In genomic region chr3:64685800-64686445, GRCh38 we compare ENCODE assay signal across 9 cellular contexts. TPM values are rescaled to one million over a fixed set of nuclear protein-coding genes. Genes with fewer than 3 reads are reported as not detected.
A peak's percentile ranks its signal among the peaks of the same experiment; 100 is the strongest.
DNase-seq lines count a peak whose midpoint lies in the region; ATAC-seq, FAIRE-seq and TF ChIP-seq lines count a peak whose summit lies in the region.
"Had no signal": no experiment of that assay in that cellular context is flagged by ENCODE, and none has a peak within 500 bp of the region (broad histone marks: within the 10 kb centered on the region; RNA-seq: fewer than 3 reads in every experiment).

No MANE protein-coding gene starts in this region.

- FAIRE-seq in kidney (lab: Jason Lieb, UNC), result peak; percentile 83

- no peak for ATAC-seq in HG03521 (IDR thresholded peaks at IDR 0.05; ENCODE audit: unreplicated experiment)
- no peak for ATAC-seq in stimulated activated memory B cell treated with anti-CD40 and anti-IgM and Interleukin-4, amounts not matched to agents 10 μg/mL and 1 μg/mL and 100 μg/mL, for 72 hours

- peaks cover 51% of the 10 kb centered on the region for H3K27me3 Mint-ChIP-seq in activated T-helper 2 cell treated with anti-CD3 and anti-CD28 coated beads, Interferon-gamma antibody, Interleukin-2, Interleukin-4, amounts not matched to agents 10 μg/mL and 5 μg/mL and 100 μg/mL, durations not matched to agents 14 hours and 24 hours and 36 hours (ENCODE audit: low read depth)
- H3K27me3 Mint-ChIP-seq in stimulated activated memory B cell treated with anti-CD40 and anti-IgM and Interleukin-4, amounts not matched to agents 10 μg/mL and 1 μg/mL and 100 μg/mL, for 72 hours, result peaks cover 51% of the 10 kb centered on the region

- H3K9me3 ChIP-seq in kidney (ENCODE audit: control insufficient read depth in 1 of 2, low read length in 2 of 2) (no peaks in the 10 kb centered on the region), smooth muscle cell (replicated peaks; ENCODE audit: low read depth) (no peaks in the 10 kb centered on the region)

- H4K20me1 ChIP-seq in smooth muscle cell (ENCODE audit: low read depth), result peaks cover 24% of the 10 kb centered on the region

- peak overlapping the region; percentile 94 to 96 for H3K27ac ChIP-seq in coronary artery
- peak overlapping the region; percentile 98 to 99 for H3K27ac ChIP-seq in kidney (ENCODE audit: low read depth in 2 of 2, low read length in 2 of 2)
- peak overlapping the region; percentile 95 for H3K27ac ChIP-seq in smooth muscle cell (ENCODE audit: low read depth)

- H3K4me1 ChIP-seq in kidney (ENCODE audit: control insufficient read depth in 1 of 2, insufficient read depth in 1 of 2, low read depth in 1 of 2, low read length in 2 of 2) (peaks cover 7 to 16% of the 10 kb centered on the region in 2 donors), smooth muscle cell (ENCODE audit: low read depth) (peaks cover 21% of the 10 kb centered on the region)

- H3K4me3 Mint-ChIP-seq in activated T-helper 2 cell treated with anti-CD3 and anti-CD28 coated beads, Interferon-gamma antibody, Interleukin-2, Interleukin-4, amounts not matched to agents 10 μg/mL and 5 μg/mL and 100 μg/mL, durations not matched to agents 14 hours and 24 hours and 36 hours (ENCODE audit: low read depth), result no peak overlapping the region
- no peak overlapping the region for H3K4me3 Mint-ChIP-seq in stimulated activated memory B cell treated with anti-CD40 and anti-IgM and Interleukin-4, amounts not matched to agents 10 μg/mL and 1 μg/mL and 100 μg/mL, for 72 hours

- 2% methylated on average over 42 of the region's 42 CpGs for WGBS in smooth muscle cell (ENCODE audit: low lambda C conversion rate)

- H3K4me3 ChIP-seq in GM06990 (replicated peaks; ENCODE audit: low read depth, low read length) (no peak overlapping the region), coronary artery (peak overlapping the region; percentile 77), kidney (ENCODE audit: low read length in 2 of 2) (peak overlapping the region; percentile 97), smooth muscle cell (peak overlapping the region; percentile 72)

- H3K27me3 ChIP-seq in GM06990 (replicated peaks; ENCODE audit: control insufficient read depth, insufficient read depth, low read length) (no peaks in the 10 kb centered on the region; the same call in 1 of the 2 replicates), smooth muscle cell (ENCODE audit: low read depth) (no peaks in the 10 kb centered on the region)

- peak; percentile 15 for DNase-seq in GM06990 (ENCODE audit: extremely low read depth, insufficient read length)
- DNase-seq in NCI-H2227 (lab: John Stamatoyannopoulos, UW; ENCODE audit: unreplicated experiment), result peak; percentile 44
- peak; percentile 97 for DNase-seq in coronary artery (ENCODE audit: low spot score)
- peak; percentile 98 for DNase-seq in kidney
- DNase-seq in smooth muscle cell (lab: John Stamatoyannopoulos, UW; ENCODE audit: unreplicated experiment), result peak; percentile 93
- DNase-seq in activated T-helper 2 cell treated with anti-CD3 and anti-CD28 coated beads, Interferon-gamma antibody, Interleukin-2, Interleukin-4, amounts not matched to agents 10 μg/mL and 5 μg/mL and 100 μg/mL, durations not matched to agents 14 hours and 24 hours and 36 hours (ENCODE audit: low spot score), result no peak

- H3F3A ChIP-seq in smooth muscle cell (ENCODE audit: low read depth), result peaks cover 8% of the 10 kb centered on the region

- H3K9ac ChIP-seq in kidney (ENCODE audit: low read length in 2 of 2), result peak overlapping the region; percentile 99 to 100
- peak overlapping the region; percentile 74 for H3K9ac ChIP-seq in smooth muscle cell (ENCODE audit: low read depth)

- no peak overlapping the region for H3K27ac Mint-ChIP-seq in activated T-helper 2 cell treated with anti-CD3 and anti-CD28 coated beads, Interferon-gamma antibody, Interleukin-2, Interleukin-4, amounts not matched to agents 10 μg/mL and 5 μg/mL and 100 μg/mL, durations not matched to agents 14 hours and 24 hours and 36 hours
- no peak overlapping the region for H3K27ac Mint-ChIP-seq in stimulated activated memory B cell treated with anti-CD40 and anti-IgM and Interleukin-4, amounts not matched to agents 10 μg/mL and 1 μg/mL and 100 μg/mL, for 72 hours

- no peaks in the 10 kb centered on the region for H3K4me1 Mint-ChIP-seq in activated T-helper 2 cell treated with anti-CD3 and anti-CD28 coated beads, Interferon-gamma antibody, Interleukin-2, Interleukin-4, amounts not matched to agents 10 μg/mL and 5 μg/mL and 100 μg/mL, durations not matched to agents 14 hours and 24 hours and 36 hours (ENCODE audit: low read depth)
- H3K4me1 Mint-ChIP-seq in stimulated activated memory B cell treated with anti-CD40 and anti-IgM and Interleukin-4, amounts not matched to agents 10 μg/mL and 1 μg/mL and 100 μg/mL, for 72 hours, result peaks cover 17% of the 10 kb centered on the region

- H3K36me3 ChIP-seq in GM06990 (ENCODE audit: control insufficient read depth, insufficient read depth, low read length), result no peaks in the 10 kb centered on the region
- peaks cover 0 to 2% of the 10 kb centered on the region in 2 donors for H3K36me3 ChIP-seq in kidney (ENCODE audit: control insufficient read depth in 1 of 2, insufficient read depth in 2 of 2, low read length in 2 of 2)
- no peaks in the 10 kb centered on the region for H3K36me3 ChIP-seq in smooth muscle cell (ENCODE audit: low read depth)

- no peaks in the 10 kb centered on the region for H3K36me3 Mint-ChIP-seq in activated T-helper 2 cell treated with anti-CD3 and anti-CD28 coated beads, Interferon-gamma antibody, Interleukin-2, Interleukin-4, amounts not matched to agents 10 μg/mL and 5 μg/mL and 100 μg/mL, durations not matched to agents 14 hours and 24 hours and 36 hours (ENCODE audit: low read depth)
- H3K36me3 Mint-ChIP-seq in stimulated activated memory B cell treated with anti-CD40 and anti-IgM and Interleukin-4, amounts not matched to agents 10 μg/mL and 1 μg/mL and 100 μg/mL, for 72 hours, result peaks cover 6% of the 10 kb centered on the region

- H2AFZ ChIP-seq in smooth muscle cell (ENCODE audit: low read depth), result peak overlapping the region; percentile 75

- peaks cover 53% of the 10 kb centered on the region for H3K79me2 ChIP-seq in smooth muscle cell (ENCODE audit: low read depth)

- TF ChIP-seq CTCF in GM06990 (IDR thresholded peaks at IDR 0.05; ENCODE audit: insufficient read depth, low read length, poor library complexity, severe bottlenecking) (no peak), coronary artery (IDR thresholded peaks at IDR 0.05) (peak; percentile 22), kidney (IDR thresholded peaks at IDR 0.05; ENCODE audit: borderline replicate concordance, extremely low read depth, insufficient read depth) (peak; percentile 29), smooth muscle cell (IDR thresholded peaks at IDR 0.05; ENCODE audit: borderline replicate concordance, insufficient read depth, poor library complexity, severe bottlenecking) (peak; percentile 26)

- H3K4me2 ChIP-seq in smooth muscle cell, result peak overlapping the region; percentile 90

- no peaks in the 10 kb centered on the region for H3K9me3 Mint-ChIP-seq in activated T-helper 2 cell treated with anti-CD3 and anti-CD28 coated beads, Interferon-gamma antibody, Interleukin-2, Interleukin-4, amounts not matched to agents 10 μg/mL and 5 μg/mL and 100 μg/mL, durations not matched to agents 14 hours and 24 hours and 36 hours
- H3K9me3 Mint-ChIP-seq in stimulated activated memory B cell treated with anti-CD40 and anti-IgM and Interleukin-4, amounts not matched to agents 10 μg/mL and 1 μg/mL and 100 μg/mL, for 72 hours, result peaks cover 3% of the 10 kb centered on the region

- intact Hi-C loops in kidney (cut with DNase I), result no loop called here
- intact Hi-C loops in activated T-helper 2 cell treated with anti-CD3 and anti-CD28 coated beads, Interferon-gamma antibody, Interleukin-2, Interleukin-4, amounts not matched to agents 10 μg/mL and 5 μg/mL and 100 μg/mL, durations not matched to agents 14 hours and 24 hours and 36 hours (cut with micrococcal nuclease), result no loop called here

RNA-seq across cellular contexts. Expression of gene ADAMTS9, which starts 1.9 kb away (rescaled TPM):
- 117 TPM for total RNA-seq in kidney
- polyA plus RNA-seq in kidney (ENCODE audit: insufficient read depth, low read depth, low replicate concordance), result 25.0 TPM
- 66.6 and 68.0 TPM in 2 replicates for total RNA-seq in smooth muscle cell
- 18.7 and 19.9 TPM in 2 replicates for polyA plus RNA-seq in smooth muscle cell
- total RNA-seq in activated T-helper 2 cell treated with anti-CD3 and anti-CD28 coated beads, Interferon-gamma antibody, Interleukin-2, Interleukin-4, amounts not matched to agents 10 μg/mL and 5 μg/mL and 100 μg/mL, durations not matched to agents 14 hours and 24 hours and 36 hours, result not detected in 2 replicates
- total RNA-seq: T-helper 2 cell treated with Interferon-gamma antibody and Interleukin-4, amounts not matched to agents 100 ng/mL and 5 ng/mL, for 36 hours had no signal

Comparison
In these comparisons a context has a peak if more than half of its experiments do, and no peak if none do; other contexts are left out.
1. RNA of gene ADAMTS9, which starts 1.9 kb away (total RNA-seq): 117 TPM in kidney (single experiment) and 66.6 to 68.0 TPM in smooth muscle cell; not detected in activated T-helper 2 cell treated with anti-CD3 and anti-CD28 coated beads, Interferon-gamma antibody, Interleukin-2, Interleukin-4, amounts not matched to agents 10 μg/mL and 5 μg/mL and 100 μg/mL, durations not matched to agents 14 hours and 24 hours and 36 hours; every median in the first group is over 10 times any median in the second.
2. Peak in every context shown above with its lines, with median percentiles within 50 percentile points of each other: H3K27ac ChIP-seq.